ENCODE assay signal across 15 cellular contexts in the genomic region with DNA sequence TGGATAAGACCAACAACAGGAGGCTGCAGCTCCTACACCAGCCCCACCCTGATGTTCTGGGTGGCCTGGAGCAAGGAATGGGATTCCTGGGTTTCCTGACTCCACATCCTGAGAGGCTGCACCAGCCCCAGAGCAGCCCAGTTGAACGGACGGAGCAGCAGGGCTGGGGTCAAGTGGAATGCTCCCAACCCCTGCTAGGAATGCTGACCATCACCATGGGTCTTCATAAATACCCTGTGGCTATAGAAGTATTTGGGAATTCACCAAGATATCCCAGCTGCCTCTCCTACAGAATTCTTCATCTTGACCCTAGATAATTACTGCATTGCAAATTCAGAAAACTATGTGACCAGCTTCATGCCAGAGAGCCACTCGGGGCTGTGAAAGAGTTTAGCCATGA.
DNase-seq lines count a peak whose midpoint lies in the region; FAIRE-seq and TF ChIP-seq lines count a peak whose summit lies in the region.
"Had no signal": no experiment of that assay in that cellular context is flagged by ENCODE, and none has a peak within 500 bp of the region (broad histone marks: within the 10 kb centered on the region; RNA-seq: fewer than 3 reads in every experiment).

No MANE protein-coding gene starts in this region.

- FAIRE-seq in D721Med (lab: Jason Lieb, UNC): no peak
- FAIRE-seq: endothelial cell of umbilical vein had no signal

- DNase-seq in A172 (ENCODE audit: low spot score) (peak; percentile 93), HS-27A (ENCODE audit: low read depth) (peak; percentile 98), cardiac fibroblast (ENCODE audit: low read depth in 2 of 2) (peak; percentile 24 to 94), myocyte (ENCODE audit: low read depth) (peak; percentile 99), H4 (ENCODE audit: low spot score) (no peak), T-helper 9 cell (no peak), DMS153 (lab: John Stamatoyannopoulos, UW) (no peak), D721Med (ENCODE audit: insufficient read length, low spot score) (no peak)
- DNase-seq: 8988T; activated CD8-positive, alpha-beta memory T cell treated with anti-CD3 and anti-CD28 coated beads, Interleukin-2, amount 50 U/mL, for 48 hours; activated naive CD4-positive, alpha-beta T cell treated with anti-CD3 and anti-CD28 coated beads, Interleukin-2, amount 50 U/mL, for 16 hours; NCI-H1694 treated with DMSO at 0.1 percent for 48 hours; NCI-H82; upper lobe of right lung had no signal

- TF ChIP-seq CTCF in cardiac fibroblast (IDR thresholded peaks at IDR 0.05; ENCODE audit: low read depth, low read length): no peak
- no peak for TF ChIP-seq CTCF in D721Med (IDR thresholded peaks at IDR 0.05; ENCODE audit: insufficient read depth, missing control alignments)

- no peak overlapping the region for H3K4me3 ChIP-seq in cardiac fibroblast (replicated peaks in 1 of 2; ENCODE audit: low read depth in 2 of 2, low read length in 2 of 2)
- H3K4me3 ChIP-seq: upper lobe of right lung had no signal

Comparison
In these comparisons a context has a peak if more than half of its experiments do, and no peak if none do; other contexts are left out.
1. DNase-seq: peak in A172 (single experiment), HS-27A (single experiment), cardiac fibroblast (2 of 2) and myocyte (single experiment); none in H4 (single experiment), T-helper 9 cell (single experiment), DMS153 (single experiment) and D721Med (single experiment).